Comparison of ENCODE assay signal across 7 cellular contexts in genomic region chr1:9536301-9536700, GRCh38.
"Had no signal": no experiment of that assay in that cellular context is flagged by ENCODE, and none has a peak within 500 bp of the region (broad histone marks: within the 10 kb centered on the region; RNA-seq: fewer than 3 reads in every experiment).

No MANE protein-coding gene starts in this region.

- DNase-seq: H9, HCEC 1CT, KG1 had no signal

- H3K27ac ChIP-seq: HL-60 had no signal

- H3K27me3 Mint-ChIP-seq: IgD-negative memory B cell had no signal

- H3K4me3 Mint-ChIP-seq: GM23338, H9 had no signal

- H3K27ac Mint-ChIP-seq: GM23338, H9 had no signal

- H3K9me3 Mint-ChIP-seq: GM23338, H9, IgD-negative memory B cell had no signal

- H2AFZ ChIP-seq: GM23338 had no signal

- H3K4me3 ChIP-seq: GM23338 had no signal

- H3K36me3 Mint-ChIP-seq: IgD-negative memory B cell had no signal

- ATAC-seq: GM23338, HepG2 had no signal

- H3K4me2 ChIP-seq: GM23338 had no signal
